ENCODE assay signal across 9 cellular contexts in the genomic region with DNA sequence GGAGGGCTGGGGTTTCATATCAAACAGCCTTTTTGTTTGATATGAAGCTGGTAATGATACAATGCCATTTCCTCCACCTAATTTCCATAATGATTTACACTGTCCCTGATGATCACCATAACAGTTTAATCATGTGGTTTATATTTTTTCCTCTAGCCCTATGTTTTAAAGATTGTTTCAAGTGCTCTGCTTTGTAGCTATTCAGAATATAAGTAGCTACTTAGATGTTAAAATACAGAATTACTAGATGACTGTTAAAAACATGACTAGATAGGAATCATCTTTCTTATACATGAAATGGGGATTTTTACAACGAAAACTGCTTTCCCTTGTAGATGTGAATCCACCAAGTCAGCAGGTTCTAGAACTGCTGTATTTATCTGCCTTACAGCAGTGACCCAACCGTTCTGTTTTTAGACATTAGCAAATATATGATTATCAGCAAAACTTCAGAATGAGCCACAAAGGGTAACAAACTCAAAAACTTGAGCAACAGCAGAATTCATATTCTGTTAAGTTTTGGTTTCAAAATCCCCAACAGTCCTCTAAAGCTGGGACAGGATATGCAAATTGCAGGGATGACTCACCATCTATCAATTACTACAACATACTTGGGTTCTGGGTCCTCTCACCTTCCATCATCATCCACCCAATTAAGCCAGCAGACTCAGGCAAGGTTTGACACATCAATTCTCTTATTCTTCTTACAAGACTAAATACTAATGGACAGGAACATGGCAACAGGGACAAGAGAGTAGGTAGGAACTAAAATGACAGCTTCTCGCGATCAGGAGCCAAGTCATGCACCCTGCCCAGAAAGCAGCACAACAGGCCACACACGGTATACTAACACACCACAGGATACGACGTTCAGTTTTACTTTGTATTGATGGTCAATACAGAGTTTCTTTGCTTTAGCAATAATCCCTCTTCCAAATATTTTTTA.
DNase-seq lines count a peak whose midpoint lies in the region; ATAC-seq and TF ChIP-seq lines count a peak whose summit lies in the region.
"Had no signal": no experiment of that assay in that cellular context is flagged by ENCODE, and none has a peak within 500 bp of the region (broad histone marks: within the 10 kb centered on the region; RNA-seq: fewer than 3 reads in every experiment).

No MANE protein-coding gene starts in this region.

- no peak overlapping the region for H3K56ac ChIP-seq in H9 (ENCODE audit: insufficient read length, low read depth, low read length)

- H3K9me3 ChIP-seq in H9 (ENCODE audit: control insufficient read depth, low read depth, low read length): no peaks in the 10 kb centered on the region

- no peak overlapping the region for H2BK5ac ChIP-seq in H9 (ENCODE audit: insufficient read length, low read length)

- H3K36me3 Mint-ChIP-seq in H9 (ENCODE audit: insufficient read depth in 1 of 3, low read depth in 3 of 3): no peaks in the 10 kb centered on the region; a peak in 1 of 7 replicates

- H3K4me1 ChIP-seq in H9 (ENCODE audit: insufficient read depth, low read length): peaks cover 12% of the 10 kb centered on the region; the same call in 1 of the 2 replicates

- no peak overlapping the region for H4K91ac ChIP-seq in H9 (ENCODE audit: insufficient read length, low read depth, low read length)

- H3K23me2 ChIP-seq in H9 (ENCODE audit: insufficient read length, low read depth, low read length, poor library complexity, severe bottlenecking): no peaks in the 10 kb centered on the region

- no peak overlapping the region for H3K18ac ChIP-seq in H9 (ENCODE audit: insufficient read length, low read depth, low read length)

- H3K23ac ChIP-seq in H9 (ENCODE audit: insufficient read length, low read depth, low read length): no peak overlapping the region

- H3T11ph ChIP-seq in H9 (ENCODE audit: low read length): no peak overlapping the region

- no peak overlapping the region for H3K9ac ChIP-seq in H9 (ENCODE audit: extremely low read depth, insufficient read length, low read length)

- H3K14ac ChIP-seq in H9 (ENCODE audit: insufficient read depth, low read length): no peak overlapping the region; the same call in 1 of the 2 replicates

- no peak overlapping the region for H2AFZ ChIP-seq in H9 (ENCODE audit: low read length)

- no peak overlapping the region for H4K5ac ChIP-seq in H9 (ENCODE audit: insufficient read length, low read depth, low read length)

- H4K20me1 ChIP-seq in H9 (ENCODE audit: control insufficient read depth, insufficient read depth, insufficient read length): no peaks in the 10 kb centered on the region

- TF ChIP-seq CTCF in H9 (conservative IDR thresholded peaks at IDR 0.05) (no peak), astrocyte of the spinal cord (IDR thresholded peaks at IDR 0.05; ENCODE audit: low read depth, low read length) (no peak)

- no peak overlapping the region for H2BK15ac ChIP-seq in H9 (ENCODE audit: low read depth, low read length)

- no peak overlapping the region for H2AK5ac ChIP-seq in H9 (ENCODE audit: insufficient read length, low read length)

- no peak overlapping the region for H3K4me3 ChIP-seq in astrocyte of the spinal cord (ENCODE audit: low read depth, low read length)

- H2BK12ac ChIP-seq in H9 (ENCODE audit: insufficient read length, low read depth, low read length): no peak overlapping the region

- no peak overlapping the region for H2BK120ac ChIP-seq in H9 (ENCODE audit: low read depth, low read length, poor library complexity, severe bottlenecking)

- no peak overlapping the region for H2BK20ac ChIP-seq in H9 (ENCODE audit: low read depth, low read length, poor library complexity, severe bottlenecking)

- H3K79me2 ChIP-seq in H9 (ENCODE audit: insufficient read depth, low read length): peaks cover 13% of the 10 kb centered on the region; the same call in 1 of the 2 replicates

- H4K8ac ChIP-seq in H9 (replicated peaks; ENCODE audit: insufficient read length, low read depth, low read length): no peak overlapping the region

- H3K27me3 Mint-ChIP-seq in H9 (ENCODE audit: low read depth): no peaks in the 10 kb centered on the region

- no peak overlapping the region for H3K4me2 ChIP-seq in H9 (ENCODE audit: insufficient read depth, insufficient read length, low read length)

- H3K27ac ChIP-seq in H9 (ENCODE audit: insufficient read length, low read depth, low read length): no peak overlapping the region
- H3K27ac ChIP-seq: 22Rv1 had no signal

- peak; percentile 72 for ATAC-seq in left lobe of liver

- peak overlapping the region in 2 of 3 experiments; percentile 2 to 51; a peak in 5 of 7 replicates for H3K27ac Mint-ChIP-seq in H9

- DNase-seq in DMS 273 (lab: John Stamatoyannopoulos, UW; ENCODE audit: unreplicated experiment) (peak; percentile 13), DMS 273 treated with DMSO at 0.1 percent for 48 hours (lab: John Stamatoyannopoulos, UW) (no peak), H9 (no peak), M059J (ENCODE audit: low read depth) (peak; percentile 61), astrocyte of the spinal cord (ENCODE audit: low read depth, low spot score) (peak; percentile 44), left lobe of liver (ENCODE audit: low spot score) (no peak), 8988T (no peak), NCI-H146 (lab: John Stamatoyannopoulos, UW) (no peak)

- in situ Hi-C loops in astrocyte of the spinal cord (cut with HindIII; ENCODE audit: low sequenced_read_pairs): no loop called here

- no peaks in the 10 kb centered on the region for H3K27me3 ChIP-seq in H9 (ENCODE audit: insufficient read depth, low read length)

- no peaks in the 10 kb centered on the region; a peak in 1 of 5 replicates for H3K9me3 Mint-ChIP-seq in H9

- peaks cover 7% of the 10 kb centered on the region for H3K79me1 ChIP-seq in H9 (ENCODE audit: insufficient read depth, low read depth, low read length, poor library complexity, severe bottlenecking)

- peaks cover 43 to 45% of the 10 kb centered on the region in 2 experiments for H3K4me1 Mint-ChIP-seq in H9

- H3K4me3 Mint-ChIP-seq in H9: no peak overlapping the region

- WGBS in H9 (ENCODE audit: extremely low coverage, insufficient read length, low lambda C conversion rate): no CpG with 5 or more reads among the region's 7 CpGs

- H3K4ac ChIP-seq in H9 (ENCODE audit: low read depth, low read length): no peak overlapping the region

Comparison
In these comparisons a context has a peak if more than half of its experiments do, and no peak if none do; other contexts are left out.
1. DNase-seq: peak in DMS 273 (single experiment), M059J (single experiment) and astrocyte of the spinal cord (single experiment); none in DMS 273 treated with DMSO at 0.1 percent for 48 hours (single experiment), H9 (single experiment), left lobe of liver (single experiment), 8988T (single experiment) and NCI-H146 (single experiment).